Comparison of ENCODE assay signal across 8 cellular contexts in the genomic region with DNA sequence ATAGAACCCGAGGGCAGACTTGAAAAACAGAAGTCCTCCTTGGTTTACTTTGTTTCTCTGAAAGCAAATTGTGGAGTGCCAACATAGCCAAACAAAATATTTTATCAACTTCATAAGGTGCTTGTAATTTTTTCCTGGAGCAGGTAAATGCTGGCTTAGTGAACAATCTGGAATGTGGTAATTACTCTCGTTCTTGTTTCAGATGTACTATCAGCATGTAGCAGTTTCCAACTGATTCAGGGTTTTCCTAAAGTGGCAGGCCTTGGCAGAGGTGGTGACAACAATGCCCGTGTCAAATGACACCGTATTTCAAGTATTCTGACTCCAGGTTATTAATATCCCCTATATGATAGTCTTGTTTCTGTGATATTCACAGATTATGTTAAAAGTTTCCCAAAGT. TPM values are rescaled to one million over a fixed set of nuclear protein-coding genes. Genes with fewer than 3 reads are reported as not detected.
DNase-seq lines count a peak whose midpoint lies in the region; ATAC-seq and TF ChIP-seq lines count a peak whose summit lies in the region.

No MANE protein-coding gene starts in this region.

- TF ChIP-seq CTCF in Calu3 (IDR thresholded peaks at IDR 0.05; ENCODE audit: unreplicated experiment): no peak
- no peak for TF ChIP-seq CTCF in Peyer's patch (IDR thresholded peaks at IDR 0.05)
- TF ChIP-seq CTCF in epithelial cell of proximal tubule (conservative IDR thresholded peaks at IDR 0.05; ENCODE audit: low read depth, low read length): no peak
- no peak for TF ChIP-seq CTCF in parathyroid adenoma (IDR thresholded peaks at IDR 0.05)

- peak overlapping the region in 1 of 4 donors; percentile 78 for H3K4me3 ChIP-seq in Peyer's patch
- peak overlapping the region; percentile 92 for H3K4me3 ChIP-seq in epithelial cell of proximal tubule (ENCODE audit: low read depth, low read length)
- H3K4me3 ChIP-seq in parathyroid adenoma (ENCODE audit: low read depth, low read length): peak overlapping the region; percentile 80

- H2AFZ ChIP-seq in parathyroid adenoma: peak overlapping the region; percentile 93

- H3K27ac Mint-ChIP-seq in Calu3 (ENCODE audit: unreplicated experiment): peak overlapping the region; percentile 100

- H3K27me3 Mint-ChIP-seq in Calu3 (ENCODE audit: unreplicated experiment): no peaks in the 10 kb centered on the region

- H3K9me3 Mint-ChIP-seq in Calu3 (ENCODE audit: low read depth, unreplicated experiment): no peaks in the 10 kb centered on the region

- TSS peak; percentile 53 for BruUV-seq in Calu3 (replicated peaks; lab: Mats Ljungman, UMichigan)

- no peak for DNase-seq in Calu3
- no peak for DNase-seq in Peyer's patch
- no peak for DNase-seq in epithelial cell of proximal tubule (ENCODE audit: low read depth)
- DNase-seq in NCI-H1048 (lab: John Stamatoyannopoulos, UW): no peak
- no peak for DNase-seq in GM03348 (ENCODE audit: low spot score)
- DNase-seq in middle frontal gyrus (ENCODE audit: extremely low spot score, low spot score): no peak

- peak overlapping the region; percentile 96 to 98 (median 97) for H3K27ac ChIP-seq in Peyer's patch
- H3K27ac ChIP-seq in parathyroid adenoma: peak overlapping the region; percentile 94

- peaks cover 0 to 12% (median 0%) of the 10 kb centered on the region in 4 donors for H3K4me1 ChIP-seq in Peyer's patch
- peaks cover 3% of the 10 kb centered on the region for H3K4me1 ChIP-seq in parathyroid adenoma

- no peaks in the 10 kb centered on the region for H3K9me3 ChIP-seq in Peyer's patch
- H3K9me3 ChIP-seq in parathyroid adenoma (ENCODE audit: control insufficient read depth, low read length): no peaks in the 10 kb centered on the region

- no peaks in the 10 kb centered on the region for H3K4me1 Mint-ChIP-seq in Calu3 (ENCODE audit: low read depth, unreplicated experiment)

- TF ChIP-seq POLR2A in Peyer's patch (IDR thresholded peaks at IDR 0.05): no peak

- intact Hi-C loops in Calu3 (cut with micrococcal nuclease; ENCODE audit: unreplicated experiment): no loop called here

- no peak for ATAC-seq in HG03025 (IDR thresholded peaks at IDR 0.05; ENCODE audit: low FRiP score, unreplicated experiment)

- no peak overlapping the region for H3K9ac ChIP-seq in parathyroid adenoma

- H3K27me3 ChIP-seq in Peyer's patch: no peaks in the 10 kb centered on the region
- no peaks in the 10 kb centered on the region for H3K27me3 ChIP-seq in parathyroid adenoma (ENCODE audit: control insufficient read depth, insufficient read depth, low read length)

- H3K36me3 ChIP-seq in Peyer's patch (no peaks in the 10 kb centered on the region), parathyroid adenoma (ENCODE audit: control insufficient read depth, insufficient read depth, low read length) (no peaks in the 10 kb centered on the region)

- H3K79me2 ChIP-seq in parathyroid adenoma: peaks cover 2% of the 10 kb centered on the region

- H3K4me3 Mint-ChIP-seq in Calu3 (ENCODE audit: low read depth, unreplicated experiment): peak overlapping the region; percentile 91

- peak overlapping the region; percentile 88 for H3K4me2 ChIP-seq in parathyroid adenoma (ENCODE audit: low read length)

- H3K36me3 Mint-ChIP-seq in Calu3 (ENCODE audit: insufficient read depth, unreplicated experiment): peaks cover 27% of the 10 kb centered on the region

- CTCF ChIA-PET in Calu3 (lab: Charles Lee): interaction anchor here (0.5 to 0.8 kb wide), 2 partner anchors 351 to 418 kb away, joined by 3 read pairs; no protein-coding TSS in a partner anchor

RNA-seq across cellular contexts. Expression of a gene that starts 1.2 kb away (rescaled TPM):
- total RNA-seq in Calu3 (2022) (8.0 and 9.7 TPM in 2 replicates), Peyer's patch (10 to 100 TPM; 13.1 to 30.5 (median 15.1) TPM), epithelial cell of proximal tubule (5.0 and 9.4 TPM in 2 replicates)

RNA-seq across cellular contexts. Expression of a gene that starts 42.4 kb away (rescaled TPM):
- total RNA-seq in Calu3 (2022): 7.6 and 10.8 TPM in 2 replicates
- 10 to 100 TPM; 24.8 to 65.7 (median 36.4) TPM for total RNA-seq in Peyer's patch
- total RNA-seq in epithelial cell of proximal tubule: 2.3 and 2.9 TPM in 2 replicates

RNA-seq across cellular contexts. Expression of a gene that starts 47.9 kb away (rescaled TPM):
- total RNA-seq in Calu3 (2022) (not detected in 2 replicates), Peyer's patch (not detected), epithelial cell of proximal tubule (not detected in 2 replicates)
